ENCODE assay signal across 25 cellular contexts in genomic region chr19:30425885-30426838, GRCh38. TPM values are rescaled to one million over a fixed set of nuclear protein-coding genes. Genes with fewer than 3 reads are reported as not detected.
"Had no signal": no experiment of that assay in that cellular context is flagged by ENCODE, and none has a peak within 500 bp of the region (broad histone marks: within the 10 kb centered on the region; RNA-seq: fewer than 3 reads in every experiment).

No MANE protein-coding gene starts in this region.

- H3K4me3 ChIP-seq: coronary artery, gastroesophageal sphincter, stomach, suprapubic skin, tibial nerve had no signal

- H3K9me3 ChIP-seq: gastroesophageal sphincter, stomach, suprapubic skin, tibial nerve had no signal

- H3K36me3 Mint-ChIP-seq: activated naive CD8-positive, alpha-beta T cell treated with anti-CD3 and anti-CD28 coated beads, Interleukin-2, amount 10 ng/mL, durations not matched to agents 7 days and 5 days; memory B cell; natural killer cell treated with Interleukin-12 subunit alpha and Interleukin-12 subunit beta and Interleukin-15 and Interleukin-18, amount 100 ng/mL, for 72 hours; stimulated activated effector memory CD8-positive, alpha-beta T cell treated with anti-CD3 and anti-CD28 coated beads, Interleukin-12 subunit alpha, Interleukin-12 subunit beta, amount 100 ng/mL, for 72 hours; WTC11 had no signal

- H3K4me1 Mint-ChIP-seq: activated naive CD8-positive, alpha-beta T cell treated with anti-CD3 and anti-CD28 coated beads, Interleukin-2, amount 10 ng/mL, durations not matched to agents 7 days and 5 days; memory B cell; stimulated activated effector memory CD8-positive, alpha-beta T cell treated with anti-CD3 and anti-CD28 coated beads, Interleukin-12 subunit alpha, Interleukin-12 subunit beta, amount 100 ng/mL, for 72 hours; WTC11 had no signal

- H3K27me3 Mint-ChIP-seq: activated naive CD8-positive, alpha-beta T cell treated with anti-CD3 and anti-CD28 coated beads, Interleukin-2, amount 10 ng/mL, durations not matched to agents 7 days and 5 days had no signal

- ATAC-seq: activated T-cell treated with anti-CD3 and anti-CD28 coated beads, Interleukin-2, amount 50 U/mL, for 72 hours; gastroesophageal sphincter; left cardiac atrium; natural killer cell treated with Interleukin-12 subunit alpha and Interleukin-12 subunit beta and Interleukin-15 and Interleukin-18, amount 100 ng/mL, for 72 hours; sciatic nerve; stimulated activated effector memory CD8-positive, alpha-beta T cell treated with anti-CD3 and anti-CD28 coated beads, Interleukin-12 subunit alpha, Interleukin-12 subunit beta, amount 100 ng/mL, for 72 hours; WTC11 had no signal

- H3K36me3 ChIP-seq: gastroesophageal sphincter, stomach, suprapubic skin, tibial nerve had no signal

- H3K27me3 ChIP-seq: tibial nerve had no signal

- DNase-seq: activated CD4-positive, alpha-beta T cell treated with anti-CD3 and anti-CD28 coated beads, Interleukin-2, amount 50 U/mL, for 48 hours; activated effector memory CD4-positive, alpha-beta T cell treated with Interleukin-2 at 50 U/mL for 16 hours; activated naive CD4-positive, alpha-beta T cell treated with anti-CD3 and anti-CD28 coated beads for 36 hours; activated naive CD8-positive, alpha-beta T cell treated with anti-CD3 and anti-CD28 coated beads, Interleukin-2, amount 10 ng/mL, durations not matched to agents 7 days and 5 days; activated T-cell treated with anti-CD3 and anti-CD28 coated beads, Interleukin-2, amount 50 U/mL, for 72 hours; amniotic stem cell; cerebellar nuclear complex; hypothalamus; left cardiac atrium; small intestine; stimulated activated CD4-positive, alpha-beta T cell treated with anti-CD3 and anti-CD28 coated beads, Interleukin-2, amount 100 ng/mL, for 24 hours; stomach; T1000 had no signal

- H3K4me3 Mint-ChIP-seq: activated naive CD4-positive, alpha-beta T cell treated with anti-CD3 and anti-CD28 coated beads for 36 hours; activated naive CD8-positive, alpha-beta T cell treated with anti-CD3 and anti-CD28 coated beads, Interleukin-2, amount 10 ng/mL, durations not matched to agents 7 days and 5 days; activated T-cell treated with anti-CD3 and anti-CD28 coated beads, Interleukin-2, amount 50 U/mL, for 72 hours; memory B cell; natural killer cell treated with Interleukin-12 subunit alpha and Interleukin-12 subunit beta and Interleukin-15 and Interleukin-18, amount 100 ng/mL, for 72 hours; stimulated activated effector memory CD8-positive, alpha-beta T cell treated with anti-CD3 and anti-CD28 coated beads, Interleukin-12 subunit alpha, Interleukin-12 subunit beta, amount 100 ng/mL, for 72 hours; WTC11 had no signal

- H3K9me3 Mint-ChIP-seq: activated naive CD4-positive, alpha-beta T cell treated with anti-CD3 and anti-CD28 coated beads for 36 hours; activated naive CD8-positive, alpha-beta T cell treated with anti-CD3 and anti-CD28 coated beads, Interleukin-2, amount 10 ng/mL, durations not matched to agents 7 days and 5 days; natural killer cell treated with Interleukin-12 subunit alpha and Interleukin-12 subunit beta and Interleukin-15 and Interleukin-18, amount 100 ng/mL, for 72 hours; WTC11 had no signal

- H3K27ac ChIP-seq: coronary artery, epithelial cell of prostate, gastroesophageal sphincter, parathyroid adenoma, stomach, suprapubic skin, tibial nerve had no signal

- H3K4me1 ChIP-seq: gastroesophageal sphincter, parathyroid adenoma, stomach, suprapubic skin, tibial nerve had no signal

- H3K27ac Mint-ChIP-seq: activated naive CD4-positive, alpha-beta T cell treated with anti-CD3 and anti-CD28 coated beads for 36 hours; activated naive CD8-positive, alpha-beta T cell treated with anti-CD3 and anti-CD28 coated beads, Interleukin-2, amount 10 ng/mL, durations not matched to agents 7 days and 5 days; activated T-cell treated with anti-CD3 and anti-CD28 coated beads, Interleukin-2, amount 50 U/mL, for 72 hours; memory B cell; natural killer cell treated with Interleukin-12 subunit alpha and Interleukin-12 subunit beta and Interleukin-15 and Interleukin-18, amount 100 ng/mL, for 72 hours; stimulated activated effector memory CD8-positive, alpha-beta T cell treated with anti-CD3 and anti-CD28 coated beads, Interleukin-12 subunit alpha, Interleukin-12 subunit beta, amount 100 ng/mL, for 72 hours; WTC11 had no signal

RNA-seq across cellular contexts. Expression of gene ZNF536, which starts 54.0 kb away (rescaled TPM):
- total RNA-seq: activated naive CD4-positive, alpha-beta T cell treated with anti-CD3 and anti-CD28 coated beads for 36 hours; activated naive CD8-positive, alpha-beta T cell treated with anti-CD3 and anti-CD28 coated beads, Interleukin-2, amount 10 ng/mL, durations not matched to agents 7 days and 5 days; bronchial epithelial cell; natural killer cell treated with Interleukin-12 subunit alpha and Interleukin-12 subunit beta and Interleukin-15 and Interleukin-18, amount 100 ng/mL, for 72 hours had no signal
